ENCODE assay signal across 18 cellular contexts in the genomic region with DNA sequence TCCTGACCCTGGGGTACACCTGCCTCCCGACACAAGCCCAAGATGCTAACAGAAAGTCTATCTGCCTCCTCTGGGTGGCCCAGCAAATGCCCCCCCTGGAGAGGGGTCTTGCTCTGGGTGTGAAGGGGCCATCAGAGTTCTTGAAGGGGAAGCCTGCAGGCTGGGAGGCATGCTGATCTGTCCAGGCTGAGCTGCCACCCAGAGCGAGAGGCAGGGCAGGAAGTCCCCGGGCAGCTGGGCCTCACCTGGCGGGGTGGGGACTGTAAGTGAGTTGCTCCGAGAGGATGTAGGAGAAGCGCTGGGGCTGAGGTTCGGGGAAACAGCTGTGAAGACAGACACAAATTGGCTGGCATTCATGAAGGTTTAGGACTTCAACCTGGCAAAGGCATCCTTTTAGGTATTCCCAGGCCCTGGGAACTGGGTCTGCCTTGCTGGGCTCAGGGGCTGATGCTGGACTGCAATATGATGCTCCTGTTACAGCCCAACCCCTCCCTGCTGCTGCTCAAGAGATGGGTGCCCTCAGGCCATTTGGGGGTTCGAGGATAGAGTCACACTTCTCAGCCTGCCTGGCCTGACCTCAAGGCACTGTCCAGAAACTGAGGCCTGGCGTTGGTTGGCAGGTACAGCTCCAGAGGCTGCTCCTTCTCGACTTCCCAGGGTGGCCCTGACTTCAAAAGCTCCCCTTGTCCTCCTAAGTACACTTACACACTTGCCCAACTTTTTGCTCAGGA.
DNase-seq lines count a peak whose midpoint lies in the region; ATAC-seq lines count a peak whose summit lies in the region.
"Had no signal": no experiment of that assay in that cellular context is flagged by ENCODE, and none has a peak within 500 bp of the region (broad histone marks: within the 10 kb centered on the region; RNA-seq: fewer than 3 reads in every experiment).

No MANE protein-coding gene starts in this region.

- H3K27ac Mint-ChIP-seq in T-helper 17 cell (no peak overlapping the region), naive B cell (peak overlapping the region; percentile 52 to 87 (median 82))
- H3K27ac Mint-ChIP-seq: mesothelial cell of epicardium had no signal

- H3K27me3 ChIP-seq in BLaER1 treated with 17β-estradiol and CSF1 and Interleukin-3, amounts not matched to agents 10 nM and 100 nM = no peaks in the 10 kb centered on the region
- H3K27me3 ChIP-seq: cardiac muscle cell, right atrium auricular region, thyroid gland had no signal

- no peaks in the 10 kb centered on the region for H3K36me3 ChIP-seq in BLaER1 treated with 17β-estradiol and CSF1 and Interleukin-3, amounts not matched to agents 10 nM and 100 nM
- H3K36me3 ChIP-seq: cardiac muscle cell, right atrium auricular region, thyroid gland had no signal

- no peak overlapping the region for H3K4me3 Mint-ChIP-seq in T-helper 17 cell
- peak overlapping the region in 7 of 8 donors; percentile 19 to 85 (median 66) for H3K4me3 Mint-ChIP-seq in naive B cell
- H3K4me3 Mint-ChIP-seq: mesothelial cell of epicardium had no signal

- no peaks in the 10 kb centered on the region for H3K9me3 ChIP-seq in BLaER1 treated with 17β-estradiol and CSF1 and Interleukin-3, amounts not matched to agents 10 nM and 100 nM (replicated peaks in 1 of 11)
- no peaks in the 10 kb centered on the region for H3K9me3 ChIP-seq in T-helper 17 cell (ENCODE audit: control insufficient read depth, low read length, poor library complexity, severe bottlenecking)
- H3K9me3 ChIP-seq: right atrium auricular region, thyroid gland had no signal

- ATAC-seq in T-helper 17 cell = peak; percentile 47
- peak; percentile 95 for ATAC-seq in naive B cell (ENCODE audit: low read depth in 2 of 2)

- H3K27me3 Mint-ChIP-seq in T-helper 17 cell (peaks cover 18% of the 10 kb centered on the region), naive B cell (no peaks in the 10 kb centered on the region)

- H3K4me3 ChIP-seq in BLaER1 treated with 17β-estradiol and CSF1 and Interleukin-3, amounts not matched to agents 10 nM and 100 nM = no peak overlapping the region
- H3K4me3 ChIP-seq: cardiac muscle cell, right atrium auricular region, thyroid gland had no signal

- no peaks in the 10 kb centered on the region for H4K20me1 ChIP-seq in BLaER1 treated with 17β-estradiol and CSF1 and Interleukin-3, amounts not matched to agents 10 nM and 100 nM

- DNase-seq in COLO668 (lab: John Stamatoyannopoulos, UW; ENCODE audit: unreplicated experiment) (peak; percentile 38), T-helper 17 cell (no peak), naive B cell (peak; percentile 49), NCI-H1092 (lab: John Stamatoyannopoulos, UW) (no peak), GOT3 (lab: John Stamatoyannopoulos, UW) (no peak), anterior cingulate cortex (lab: John Stamatoyannopoulos, UW) (no peak)
- DNase-seq: C1 segment of cervical spinal cord; effector CD8-positive, alpha-beta T cell; hippocampal formation; NCI-H1092 treated with DMSO at 0.1 percent for 48 hours; stimulated activated CD4-positive, alpha-beta T cell treated with anti-CD3 and anti-CD28 coated beads, Interleukin-1b, Interleukin-23, amount 100 ng/mL, for 48 hours; thyroid gland had no signal

- H3K9ac ChIP-seq in BLaER1 treated with 17β-estradiol and CSF1 and Interleukin-3, amounts not matched to agents 10 nM and 100 nM = no peak overlapping the region

- H3K4me2 ChIP-seq in BLaER1 treated with 17β-estradiol and CSF1 and Interleukin-3, amounts not matched to agents 10 nM and 100 nM = peak overlapping the region in 10 of 11 experiments; percentile 12 to 88 (median 40); a peak in 18 of 22 replicates

- peaks cover 40 to 58% (median 51%) of the 10 kb centered on the region in 10 experiments for H3K4me1 ChIP-seq in BLaER1 treated with 17β-estradiol and CSF1 and Interleukin-3, amounts not matched to agents 10 nM and 100 nM

- H3K27ac ChIP-seq in BLaER1 treated with 17β-estradiol and CSF1 and Interleukin-3, amounts not matched to agents 10 nM and 100 nM = peak overlapping the region in 2 of 11 experiments; percentile 18 to 34; a peak in 2 of 22 replicates
- H3K27ac ChIP-seq: cardiac muscle cell, right atrium auricular region, RWPE1, thyroid gland, VCaP had no signal

- H3K36me3 Mint-ChIP-seq in T-helper 17 cell (ENCODE audit: low read depth) = peaks cover 7% of the 10 kb centered on the region
- H3K36me3 Mint-ChIP-seq in naive B cell = no peaks in the 10 kb centered on the region

- H3K9me3 Mint-ChIP-seq in naive B cell = peaks cover 0 to 2% (median 0%) of the 10 kb centered on the region in 7 donors
- H3K9me3 Mint-ChIP-seq: mesothelial cell of epicardium had no signal

- H3K4me1 Mint-ChIP-seq in T-helper 17 cell (peaks cover 8% of the 10 kb centered on the region), naive B cell (peaks cover 58 to 79% (median 68%) of the 10 kb centered on the region in 3 donors)

Comparison
In these comparisons a context has a peak if more than half of its experiments do, and no peak if none do; other contexts are left out.
1. DNase-seq: peak in COLO668 (single experiment) and naive B cell (single experiment); none in T-helper 17 cell (0 of 3), NCI-H1092 (single experiment), GOT3 (single experiment) and anterior cingulate cortex (0 of 58).